In genomic region chr15:70094690-70095311, GRCh38 we compare ENCODE assay signal across 8 cellular contexts. TPM values are rescaled to one million over a fixed set of nuclear protein-coding genes. Genes with fewer than 3 reads are reported as not detected.
DNase-seq lines count a peak whose midpoint lies in the region; TF ChIP-seq lines count a peak whose summit lies in the region.

No MANE protein-coding gene starts in this region.

- H3K4me3 Mint-ChIP-seq in activated T-helper 2 cell treated with anti-CD3 and anti-CD28 coated beads, Interferon-gamma antibody, Interleukin-2, Interleukin-4, amounts not matched to agents 10 μg/mL and 5 μg/mL and 100 μg/mL, durations not matched to agents 14 hours and 24 hours and 36 hours (ENCODE audit: low read depth), result peak overlapping the region; percentile 99

- H3K27me3 ChIP-seq in ACC112 (ENCODE audit: insufficient read depth, low read length) (no peaks in the 10 kb centered on the region), HUES64 (ENCODE audit: insufficient read depth, low read length) (no peaks in the 10 kb centered on the region), kidney epithelial cell (ENCODE audit: control insufficient read depth, insufficient read depth, low read length) (no peaks in the 10 kb centered on the region), thyroid gland (no peaks in the 10 kb centered on the region)

- no peak for DNase-seq in activated T-helper 2 cell treated with anti-CD3 and anti-CD28 coated beads, Interferon-gamma antibody, Interleukin-2, Interleukin-4, amounts not matched to agents 10 μg/mL and 5 μg/mL and 100 μg/mL, durations not matched to agents 14 hours and 24 hours and 36 hours (ENCODE audit: low spot score)
- DNase-seq in kidney epithelial cell (ENCODE audit: low read depth), result no peak
- peak; percentile 79 to 85 for DNase-seq in thyroid gland
- no peak for DNase-seq in AML-193 (lab: John Stamatoyannopoulos, UW)
- DNase-seq in stimulated activated CD4-positive, alpha-beta T cell treated with anti-CD3 and anti-CD28 coated beads, Interleukin-12 subunit alpha, Interleukin-12 subunit beta, amount 100 ng/mL, for 4 hours, result no peak
- DNase-seq in NOMO-1 (lab: John Stamatoyannopoulos, UW; ENCODE audit: unreplicated experiment in 2 of 2), result no peak

- H3K79me2 ChIP-seq in ACC112 (ENCODE audit: control insufficient read depth, insufficient read depth, low read length, unreplicated experiment), result peaks cover 75% of the 10 kb centered on the region

- H3K27ac ChIP-seq in ACC112 (ENCODE audit: low read depth, low read length) (peak overlapping the region; percentile 15; the same call in 1 of the 2 replicates), HUES64 (ENCODE audit: low read depth, low read length) (no peak overlapping the region), thyroid gland (peak overlapping the region; percentile 54 to 94 (median 81))

- H3K9me3 ChIP-seq in HUES64 (ENCODE audit: insufficient read depth, low read depth, low read length) (no peaks in the 10 kb centered on the region), thyroid gland (no peaks in the 10 kb centered on the region)

- intact Hi-C loops in activated T-helper 2 cell treated with anti-CD3 and anti-CD28 coated beads, Interferon-gamma antibody, Interleukin-2, Interleukin-4, amounts not matched to agents 10 μg/mL and 5 μg/mL and 100 μg/mL, durations not matched to agents 14 hours and 24 hours and 36 hours (cut with micrococcal nuclease), result loop anchor here (5.0 kb wide), 4 partner anchors 162 to 642 kb away; partner anchors contain the start of gene RPLP1
- intact Hi-C loops in thyroid gland (cut with DNase I), result loop anchor here (10.0 kb wide), 3 partner anchors 120 to 620 kb away; no protein-coding TSS in a partner anchor

- TF ChIP-seq CTCF in kidney epithelial cell (IDR thresholded peaks at IDR 0.05; ENCODE audit: insufficient read depth, low read length, poor library complexity, severe bottlenecking) (no peak), thyroid gland (IDR thresholded peaks at IDR 0.05) (no peak)

- no peaks in the 10 kb centered on the region for H3K27me3 Mint-ChIP-seq in activated T-helper 2 cell treated with anti-CD3 and anti-CD28 coated beads, Interferon-gamma antibody, Interleukin-2, Interleukin-4, amounts not matched to agents 10 μg/mL and 5 μg/mL and 100 μg/mL, durations not matched to agents 14 hours and 24 hours and 36 hours (ENCODE audit: low read depth)

- H3K36me3 ChIP-seq in ACC112 (ENCODE audit: insufficient read depth, low read length) (peaks cover 15% of the 10 kb centered on the region; the same call in 1 of the 2 replicates), HUES64 (ENCODE audit: insufficient read depth, low read length) (peaks cover 42% of the 10 kb centered on the region), kidney epithelial cell (ENCODE audit: control insufficient read depth, insufficient read depth, low read length) (no peaks in the 10 kb centered on the region), thyroid gland (no peaks in the 10 kb centered on the region)

- peak in 1 of 2 donors; percentile 63 for TF ChIP-seq POLR2A in thyroid gland (IDR thresholded peaks at IDR 0.05)

- no peak overlapping the region for H3K27ac Mint-ChIP-seq in activated T-helper 2 cell treated with anti-CD3 and anti-CD28 coated beads, Interferon-gamma antibody, Interleukin-2, Interleukin-4, amounts not matched to agents 10 μg/mL and 5 μg/mL and 100 μg/mL, durations not matched to agents 14 hours and 24 hours and 36 hours

- H3K4me1 Mint-ChIP-seq in activated T-helper 2 cell treated with anti-CD3 and anti-CD28 coated beads, Interferon-gamma antibody, Interleukin-2, Interleukin-4, amounts not matched to agents 10 μg/mL and 5 μg/mL and 100 μg/mL, durations not matched to agents 14 hours and 24 hours and 36 hours (ENCODE audit: low read depth), result peaks cover 52% of the 10 kb centered on the region

- 25% methylated on average over 4 of the region's 8 CpGs for WGBS in HUES64
- 23 to 30% methylated on average over 8 of the region's 8 CpGs for WGBS in thyroid gland, 2 donors

- peak overlapping the region; percentile 74; the same call in 1 of the 2 replicates for H3K9ac ChIP-seq in HUES64 (ENCODE audit: low read depth, low read length)

- H3K9me3 Mint-ChIP-seq in activated T-helper 2 cell treated with anti-CD3 and anti-CD28 coated beads, Interferon-gamma antibody, Interleukin-2, Interleukin-4, amounts not matched to agents 10 μg/mL and 5 μg/mL and 100 μg/mL, durations not matched to agents 14 hours and 24 hours and 36 hours, result no peaks in the 10 kb centered on the region

- H2AFZ ChIP-seq in ACC112 (ENCODE audit: low read length, unreplicated experiment), result peak overlapping the region; percentile 15

- peaks cover 45% of the 10 kb centered on the region for H3K4me1 ChIP-seq in ACC112 (ENCODE audit: control insufficient read depth, insufficient read depth, low read length, unreplicated experiment)
- H3K4me1 ChIP-seq in HUES64 (ENCODE audit: insufficient read depth, low read length), result peaks cover 58% of the 10 kb centered on the region
- H3K4me1 ChIP-seq in thyroid gland, result peaks cover 50 to 60% of the 10 kb centered on the region in 2 donors

- peaks cover 62% of the 10 kb centered on the region for H3K36me3 Mint-ChIP-seq in activated T-helper 2 cell treated with anti-CD3 and anti-CD28 coated beads, Interferon-gamma antibody, Interleukin-2, Interleukin-4, amounts not matched to agents 10 μg/mL and 5 μg/mL and 100 μg/mL, durations not matched to agents 14 hours and 24 hours and 36 hours (ENCODE audit: low read depth)

- H3K4me3 ChIP-seq in ACC112 (ENCODE audit: low read depth, low read length) (peak overlapping the region; percentile 99), HUES64 (ENCODE audit: low read length) (peak overlapping the region; percentile 93), kidney epithelial cell (ENCODE audit: low read depth, low read length) (peak overlapping the region; percentile 61), thyroid gland (replicated peaks in 1 of 3) (peak overlapping the region in 2 of 3 donors; percentile 79 to 85)

RNA-seq across cellular contexts. Expression of gene TLE3, which starts 2.9 kb away (rescaled TPM):
- polyA plus RNA-seq in HUES64 (2013, experiment 1 of 2), result 39.0 TPM
- 44.4 TPM for polyA plus RNA-seq in HUES64 (2013, experiment 2 of 2)
- total RNA-seq in activated T-helper 2 cell treated with anti-CD3 and anti-CD28 coated beads, Interferon-gamma antibody, Interleukin-2, Interleukin-4, amounts not matched to agents 10 μg/mL and 5 μg/mL and 100 μg/mL, durations not matched to agents 14 hours and 24 hours and 36 hours, result 94.6 and 102 TPM in 2 replicates
- total RNA-seq in kidney epithelial cell (67.5 and 90.9 TPM in 2 replicates), thyroid gland (100 to 1,000 TPM in 1 of 4 donors, 10 to 100 TPM in 3; 39.1 to 275 (median 71.6) TPM)

Comparison
In these comparisons a context has a peak if more than half of its experiments do, and no peak if none do; other contexts are left out.
1. DNase-seq: peak in thyroid gland (2 of 2); none in activated T-helper 2 cell treated with anti-CD3 and anti-CD28 coated beads, Interferon-gamma antibody, Interleukin-2, Interleukin-4, amounts not matched to agents 10 μg/mL and 5 μg/mL and 100 μg/mL, durations not matched to agents 14 hours and 24 hours and 36 hours (single experiment), kidney epithelial cell (single experiment), AML-193 (0 of 2), stimulated activated CD4-positive, alpha-beta T cell treated with anti-CD3 and anti-CD28 coated beads, Interleukin-12 subunit alpha, Interleukin-12 subunit beta, amount 100 ng/mL, for 4 hours (single experiment) and NOMO-1 (0 of 2).
2. Peak in every context shown above with its lines, with median percentiles within 50 percentile points of each other: H3K4me3 ChIP-seq.